Comparison of ENCODE assay signal across 11 cellular contexts in genomic region chr12:84497819-84498218, GRCh38.
A peak's percentile ranks its signal among the peaks of the same experiment; 100 is the strongest.
DNase-seq lines count a peak whose midpoint lies in the region; ATAC-seq and TF ChIP-seq lines count a peak whose summit lies in the region.
"Had no signal": no experiment of that assay in that cellular context is flagged by ENCODE, and none has a peak within 500 bp of the region (broad histone marks: within the 10 kb centered on the region; RNA-seq: fewer than 3 reads in every experiment).

No MANE protein-coding gene starts in this region.

- in situ Hi-C loops in KBM-7 (cut with MboI; ENCODE audit: low pct_unique_long_range_greater_than_20kb, low sequenced_read_pairs) = no loop called here

- TF ChIP-seq CTCF in BE2C (IDR thresholded peaks at IDR 0.05; ENCODE audit: low read depth, low read length) (peak; percentile 80), GM20000 (IDR thresholded peaks at IDR 0.05; ENCODE audit: extremely low read depth, missing control alignments) (no peak)

- peaks cover 3% of the 10 kb centered on the region; the same call in 1 of the 2 replicates for H3K9me3 ChIP-seq in BE2C
- H3K9me3 ChIP-seq: thoracic aorta had no signal

- H3K4me1 ChIP-seq in BE2C = peaks cover 6% of the 10 kb centered on the region; the same call in 1 of the 2 replicates

- peak; percentile 58 for ATAC-seq in GM21576 (IDR thresholded peaks at IDR 0.05; ENCODE audit: unreplicated experiment)

- H3K36me3 ChIP-seq in BE2C = no peaks in the 10 kb centered on the region
- H3K36me3 ChIP-seq: thoracic aorta had no signal

- no peaks in the 10 kb centered on the region for H3K27me3 ChIP-seq in BE2C

- DNase-seq in BE2C (peak; percentile 61), OCI-M1 (lab: John Stamatoyannopoulos, UW) (peak; percentile 53), foreskin melanocyte (peak; percentile 11), KBM-7 (no peak), HuH-7 (ENCODE audit: low spot score) (no peak), HCEC 1CT (no peak), GM20000 (ENCODE audit: low spot score) (no peak)
- DNase-seq: stimulated activated CD4-positive, alpha-beta T cell treated with anti-CD3 and anti-CD28 coated beads, Interleukin-12 subunit alpha, Interleukin-12 subunit beta, amount 100 ng/mL, for 4 hours had no signal

- H3K4me3 ChIP-seq in BE2C (ENCODE audit: low read depth, low read length) = no peak overlapping the region
- H3K4me3 ChIP-seq: SK-N-MC, thoracic aorta had no signal

Comparison
In these comparisons a context has a peak if more than half of its experiments do, and no peak if none do; other contexts are left out.
1. DNase-seq: peak in BE2C (single experiment), OCI-M1 (single experiment) and foreskin melanocyte (single experiment); none in KBM-7 (single experiment), HuH-7 (single experiment), HCEC 1CT (single experiment) and GM20000 (single experiment).